In the genomic region with DNA sequence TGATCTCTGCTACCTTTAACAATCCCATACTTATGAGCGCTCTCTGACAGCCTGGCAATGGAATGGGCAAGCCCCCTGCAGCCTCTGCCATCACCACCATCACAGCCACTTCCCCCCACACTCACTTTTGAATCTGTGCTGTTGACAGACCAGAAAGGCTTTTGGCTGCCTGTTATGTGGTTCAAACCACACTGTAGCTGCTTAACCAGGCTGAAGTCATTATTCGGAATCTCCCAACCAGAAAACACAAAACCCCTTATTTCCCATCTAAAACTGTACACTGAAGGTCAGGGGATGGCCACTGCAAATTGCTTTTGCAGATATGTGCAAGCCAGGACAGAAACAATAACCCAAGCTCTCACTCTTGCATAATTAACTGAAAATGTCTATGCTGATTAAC, we compare ENCODE assay signal across 1 cellular context.
TF ChIP-seq lines count a peak whose summit lies in the region.

No MANE protein-coding gene starts in this region.

TF ChIP-seq in GM12878, 131 proteins besides CTCF, POLR2A, EP300 and RAD21 (continued from another document and continues in another):
- TF ChIP-seq, protein P1, sequence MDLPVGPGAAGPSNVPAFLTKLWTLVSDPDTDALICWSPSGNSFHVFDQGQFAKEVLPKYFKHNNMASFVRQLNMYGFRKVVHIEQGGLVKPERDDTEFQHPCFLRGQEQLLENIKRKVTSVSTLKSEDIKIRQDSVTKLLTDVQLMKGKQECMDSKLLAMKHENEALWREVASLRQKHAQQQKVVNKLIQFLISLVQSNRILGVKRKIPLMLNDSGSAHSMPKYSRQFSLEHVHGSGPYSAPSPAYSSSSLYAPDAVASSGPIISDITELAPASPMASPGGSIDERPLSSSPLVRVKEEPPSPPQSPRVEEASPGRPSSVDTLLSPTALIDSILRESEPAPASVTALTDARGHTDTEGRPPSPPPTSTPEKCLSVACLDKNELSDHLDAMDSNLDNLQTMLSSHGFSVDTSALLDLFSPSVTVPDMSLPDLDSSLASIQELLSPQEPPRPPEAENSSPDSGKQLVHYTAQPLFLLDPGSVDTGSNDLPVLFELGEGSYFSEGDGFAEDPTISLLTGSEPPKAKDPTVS (IDR thresholded peaks at IDR 0.05; ENCODE audit: low read depth, low read length) = no peak
- no peak for TF ChIP-seq NR2C1 (IDR thresholded peaks at IDR 0.05)
- TF ChIP-seq, protein P2, sequence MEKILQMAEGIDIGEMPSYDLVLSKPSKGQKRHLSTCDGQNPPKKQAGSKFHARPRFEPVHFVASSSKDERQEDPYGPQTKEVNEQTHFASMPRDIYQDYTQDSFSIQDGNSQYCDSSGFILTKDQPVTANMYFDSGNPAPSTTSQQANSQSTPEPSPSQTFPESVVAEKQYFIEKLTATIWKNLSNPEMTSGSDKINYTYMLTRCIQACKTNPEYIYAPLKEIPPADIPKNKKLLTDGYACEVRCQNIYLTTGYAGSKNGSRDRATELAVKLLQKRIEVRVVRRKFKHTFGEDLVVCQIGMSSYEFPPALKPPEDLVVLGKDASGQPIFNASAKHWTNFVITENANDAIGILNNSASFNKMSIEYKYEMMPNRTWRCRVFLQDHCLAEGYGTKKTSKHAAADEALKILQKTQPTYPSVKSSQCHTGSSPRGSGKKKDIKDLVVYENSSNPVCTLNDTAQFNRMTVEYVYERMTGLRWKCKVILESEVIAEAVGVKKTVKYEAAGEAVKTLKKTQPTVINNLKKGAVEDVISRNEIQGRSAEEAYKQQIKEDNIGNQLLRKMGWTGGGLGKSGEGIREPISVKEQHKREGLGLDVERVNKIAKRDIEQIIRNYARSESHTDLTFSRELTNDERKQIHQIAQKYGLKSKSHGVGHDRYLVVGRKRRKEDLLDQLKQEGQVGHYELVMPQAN (conservative IDR thresholded peaks at IDR 0.05) = no peak
- TF ChIP-seq MXI1 (IDR thresholded peaks at IDR 0.05; ENCODE audit: low read depth, low read length) = no peak
- TF ChIP-seq EZH2 (IDR thresholded peaks at IDR 0.05; ENCODE audit: borderline replicate concordance, control insufficient read depth, low read depth, low read length) = no peak
- no peak for TF ChIP-seq TARDBP (IDR thresholded peaks at IDR 0.05; ENCODE audit: borderline replicate concordance)
- no peak; the same call in 1 of the 2 replicates for TF ChIP-seq IRF4 (IDR thresholded peaks at IDR 0.05; ENCODE audit: low read depth, low read length)
- no peak for TF ChIP-seq SMARCA5 (IDR thresholded peaks at IDR 0.05)
- TF ChIP-seq ZNF24 (IDR thresholded peaks at IDR 0.05) = no peak
- TF ChIP-seq NR2F1 (conservative IDR thresholded peaks at IDR 0.05) = peak; percentile 82
- TF ChIP-seq LARP7 (IDR thresholded peaks at IDR 0.05) = no peak
- no peak for TF ChIP-seq NFYA (IDR thresholded peaks at IDR 0.05; ENCODE audit: borderline replicate concordance, low read depth, low read length)
- TF ChIP-seq JUND (IDR thresholded peaks at IDR 0.05; ENCODE audit: low read depth, low read length) = no peak
- no peak for TF ChIP-seq HDGF (IDR thresholded peaks at IDR 0.05)
- peak; percentile 58; the same call in 1 of the 2 replicates for TF ChIP-seq CBFB (IDR thresholded peaks at IDR 0.05; ENCODE audit: low read depth)
- TF ChIP-seq NR2C2 (IDR thresholded peaks at IDR 0.05; ENCODE audit: borderline replicate concordance, control insufficient read depth, insufficient read length, low read depth) = no peak
- TF ChIP-seq, protein P3, sequence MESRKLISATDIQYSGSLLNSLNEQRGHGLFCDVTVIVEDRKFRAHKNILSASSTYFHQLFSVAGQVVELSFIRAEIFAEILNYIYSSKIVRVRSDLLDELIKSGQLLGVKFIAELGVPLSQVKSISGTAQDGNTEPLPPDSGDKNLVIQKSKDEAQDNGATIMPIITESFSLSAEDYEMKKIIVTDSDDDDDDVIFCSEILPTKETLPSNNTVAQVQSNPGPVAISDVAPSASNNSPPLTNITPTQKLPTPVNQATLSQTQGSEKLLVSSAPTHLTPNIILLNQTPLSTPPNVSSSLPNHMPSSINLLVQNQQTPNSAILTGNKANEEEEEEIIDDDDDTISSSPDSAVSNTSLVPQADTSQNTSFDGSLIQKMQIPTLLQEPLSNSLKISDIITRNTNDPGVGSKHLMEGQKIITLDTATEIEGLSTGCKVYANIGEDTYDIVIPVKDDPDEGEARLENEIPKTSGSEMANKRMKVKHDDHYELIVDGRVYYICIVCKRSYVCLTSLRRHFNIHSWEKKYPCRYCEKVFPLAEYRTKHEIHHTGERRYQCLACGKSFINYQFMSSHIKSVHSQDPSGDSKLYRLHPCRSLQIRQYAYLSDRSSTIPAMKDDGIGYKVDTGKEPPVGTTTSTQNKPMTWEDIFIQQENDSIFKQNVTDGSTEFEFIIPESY (IDR thresholded peaks at IDR 0.05) = no peak
- TF ChIP-seq TCF7 (IDR thresholded peaks at IDR 0.05; ENCODE audit: borderline replicate concordance) = peak; percentile 30; the same call in 1 of the 2 replicates
- TF ChIP-seq GATAD2B (conservative IDR thresholded peaks at IDR 0.05; ENCODE audit: low read depth) = no peak
- no peak for TF ChIP-seq PAX8 (IDR thresholded peaks at IDR 0.05)
- peak; percentile 65 for TF ChIP-seq NBN (IDR thresholded peaks at IDR 0.05)
- TF ChIP-seq BACH1 (IDR thresholded peaks at IDR 0.05; ENCODE audit: borderline replicate concordance) = no peak
- TF ChIP-seq ZNF384 (IDR thresholded peaks at IDR 0.05; ENCODE audit: borderline replicate concordance, low read depth, low read length) = no peak
- TF ChIP-seq STAT1 (conservative IDR thresholded peaks at IDR 0.05) = no peak
- TF ChIP-seq, protein P4, sequence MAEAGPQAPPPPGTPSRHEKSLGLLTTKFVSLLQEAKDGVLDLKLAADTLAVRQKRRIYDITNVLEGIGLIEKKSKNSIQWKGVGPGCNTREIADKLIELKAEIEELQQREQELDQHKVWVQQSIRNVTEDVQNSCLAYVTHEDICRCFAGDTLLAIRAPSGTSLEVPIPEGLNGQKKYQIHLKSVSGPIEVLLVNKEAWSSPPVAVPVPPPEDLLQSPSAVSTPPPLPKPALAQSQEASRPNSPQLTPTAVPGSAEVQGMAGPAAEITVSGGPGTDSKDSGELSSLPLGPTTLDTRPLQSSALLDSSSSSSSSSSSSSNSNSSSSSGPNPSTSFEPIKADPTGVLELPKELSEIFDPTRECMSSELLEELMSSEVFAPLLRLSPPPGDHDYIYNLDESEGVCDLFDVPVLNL (IDR thresholded peaks at IDR 0.05; ENCODE audit: low read depth, low read length) = no peak
- TF ChIP-seq SREBF2 (IDR thresholded peaks at IDR 0.05; ENCODE audit: low read length) = no peak
- TF ChIP-seq, protein P5, sequence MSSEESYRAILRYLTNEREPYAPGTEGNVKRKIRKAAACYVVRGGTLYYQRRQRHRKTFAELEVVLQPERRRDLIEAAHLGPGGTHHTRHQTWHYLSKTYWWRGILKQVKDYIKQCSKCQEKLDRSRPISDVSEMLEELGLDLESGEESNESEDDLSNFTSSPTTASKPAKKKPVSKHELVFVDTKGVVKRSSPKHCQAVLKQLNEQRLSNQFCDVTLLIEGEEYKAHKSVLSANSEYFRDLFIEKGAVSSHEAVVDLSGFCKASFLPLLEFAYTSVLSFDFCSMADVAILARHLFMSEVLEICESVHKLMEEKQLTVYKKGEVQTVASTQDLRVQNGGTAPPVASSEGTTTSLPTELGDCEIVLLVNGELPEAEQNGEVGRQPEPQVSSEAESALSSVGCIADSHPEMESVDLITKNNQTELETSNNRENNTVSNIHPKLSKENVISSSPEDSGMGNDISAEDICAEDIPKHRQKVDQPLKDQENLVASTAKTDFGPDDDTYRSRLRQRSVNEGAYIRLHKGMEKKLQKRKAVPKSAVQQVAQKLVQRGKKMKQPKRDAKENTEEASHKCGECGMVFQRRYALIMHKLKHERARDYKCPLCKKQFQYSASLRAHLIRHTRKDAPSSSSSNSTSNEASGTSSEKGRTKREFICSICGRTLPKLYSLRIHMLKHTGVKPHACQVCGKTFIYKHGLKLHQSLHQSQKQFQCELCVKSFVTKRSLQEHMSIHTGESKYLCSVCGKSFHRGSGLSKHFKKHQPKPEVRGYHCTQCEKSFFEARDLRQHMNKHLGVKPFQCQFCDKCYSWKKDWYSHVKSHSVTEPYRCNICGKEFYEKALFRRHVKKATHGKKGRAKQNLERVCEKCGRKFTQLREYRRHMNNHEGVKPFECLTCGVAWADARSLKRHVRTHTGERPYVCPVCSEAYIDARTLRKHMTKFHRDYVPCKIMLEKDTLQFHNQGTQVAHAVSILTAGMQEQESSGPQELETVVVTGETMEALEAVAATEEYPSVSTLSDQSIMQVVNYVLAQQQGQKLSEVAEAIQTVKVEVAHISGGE (CRISPR knock-in tag; IDR thresholded peaks at IDR 0.05) = no peak
- no peak for TF ChIP-seq NFXL1 (IDR thresholded peaks at IDR 0.05; ENCODE audit: borderline replicate concordance)
- TF ChIP-seq, protein P6, sequence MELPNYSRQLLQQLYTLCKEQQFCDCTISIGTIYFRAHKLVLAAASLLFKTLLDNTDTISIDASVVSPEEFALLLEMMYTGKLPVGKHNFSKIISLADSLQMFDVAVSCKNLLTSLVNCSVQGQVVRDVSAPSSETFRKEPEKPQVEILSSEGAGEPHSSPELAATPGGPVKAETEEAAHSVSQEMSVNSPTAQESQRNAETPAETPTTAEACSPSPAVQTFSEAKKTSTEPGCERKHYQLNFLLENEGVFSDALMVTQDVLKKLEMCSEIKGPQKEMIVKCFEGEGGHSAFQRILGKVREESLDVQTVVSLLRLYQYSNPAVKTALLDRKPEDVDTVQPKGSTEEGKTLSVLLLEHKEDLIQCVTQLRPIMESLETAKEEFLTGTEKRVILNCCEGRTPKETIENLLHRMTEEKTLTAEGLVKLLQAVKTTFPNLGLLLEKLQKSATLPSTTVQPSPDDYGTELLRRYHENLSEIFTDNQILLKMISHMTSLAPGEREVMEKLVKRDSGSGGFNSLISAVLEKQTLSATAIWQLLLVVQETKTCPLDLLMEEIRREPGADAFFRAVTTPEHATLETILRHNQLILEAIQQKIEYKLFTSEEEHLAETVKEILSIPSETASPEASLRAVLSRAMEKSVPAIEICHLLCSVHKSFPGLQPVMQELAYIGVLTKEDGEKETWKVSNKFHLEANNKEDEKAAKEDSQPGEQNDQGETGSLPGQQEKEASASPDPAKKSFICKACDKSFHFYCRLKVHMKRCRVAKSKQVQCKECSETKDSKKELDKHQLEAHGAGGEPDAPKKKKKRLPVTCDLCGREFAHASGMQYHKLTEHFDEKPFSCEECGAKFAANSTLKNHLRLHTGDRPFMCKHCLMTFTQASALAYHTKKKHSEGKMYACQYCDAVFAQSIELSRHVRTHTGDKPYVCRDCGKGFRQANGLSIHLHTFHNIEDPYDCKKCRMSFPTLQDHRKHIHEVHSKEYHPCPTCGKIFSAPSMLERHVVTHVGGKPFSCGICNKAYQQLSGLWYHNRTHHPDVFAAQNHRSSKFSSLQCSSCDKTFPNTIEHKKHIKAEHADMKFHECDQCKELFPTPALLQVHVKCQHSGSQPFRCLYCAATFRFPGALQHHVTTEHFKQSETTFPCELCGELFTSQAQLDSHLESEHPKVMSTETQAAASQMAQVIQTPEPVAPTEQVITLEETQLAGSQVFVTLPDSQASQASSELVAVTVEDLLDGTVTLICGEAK (IDR thresholded peaks at IDR 0.05; ENCODE audit: borderline replicate concordance) = no peak
- TF ChIP-seq ZNF207 (IDR thresholded peaks at IDR 0.05; ENCODE audit: borderline replicate concordance) = no peak
- 0 out of 2 replicates have a peak, but pooled peaks have one; percentile 29 for TF ChIP-seq ZNF217 (IDR thresholded peaks at IDR 0.05)
- no peak for TF ChIP-seq ZNF622 (IDR thresholded peaks at IDR 0.05)
- peak; percentile 23; the same call in 1 of the 2 replicates for TF ChIP-seq BMI1 (IDR thresholded peaks at IDR 0.05; ENCODE audit: borderline replicate concordance)
- TF ChIP-seq SRF (IDR thresholded peaks at IDR 0.05; ENCODE audit: low read depth in 2 of 2, low read length in 2 of 2) = no peak
- TF ChIP-seq KDM1A (IDR thresholded peaks at IDR 0.05; ENCODE audit: borderline replicate concordance) = no peak
- peak; percentile 77 for TF ChIP-seq NFIC (IDR thresholded peaks at IDR 0.05; ENCODE audit: low read depth, low read length)
- TF ChIP-seq MYC (IDR thresholded peaks at IDR 0.05; ENCODE audit: insufficient read depth, insufficient read length, insufficient replicate concordance, low read length, severe bottlenecking) = no peak
- TF ChIP-seq ZNF274 (IDR thresholded peaks at IDR 0.05; ENCODE audit: insufficient read depth, insufficient read length) = no peak
- 0 out of 2 replicates have a peak, but pooled peaks have one; percentile 16 for TF ChIP-seq EED (IDR thresholded peaks at IDR 0.05; ENCODE audit: low read depth)
- TF ChIP-seq SREBF1 (IDR thresholded peaks at IDR 0.05; ENCODE audit: low read length) = no peak
- TF ChIP-seq ASH2L (IDR thresholded peaks at IDR 0.05; ENCODE audit: borderline replicate concordance, low read depth) = no peak
- TF ChIP-seq, protein P7, sequence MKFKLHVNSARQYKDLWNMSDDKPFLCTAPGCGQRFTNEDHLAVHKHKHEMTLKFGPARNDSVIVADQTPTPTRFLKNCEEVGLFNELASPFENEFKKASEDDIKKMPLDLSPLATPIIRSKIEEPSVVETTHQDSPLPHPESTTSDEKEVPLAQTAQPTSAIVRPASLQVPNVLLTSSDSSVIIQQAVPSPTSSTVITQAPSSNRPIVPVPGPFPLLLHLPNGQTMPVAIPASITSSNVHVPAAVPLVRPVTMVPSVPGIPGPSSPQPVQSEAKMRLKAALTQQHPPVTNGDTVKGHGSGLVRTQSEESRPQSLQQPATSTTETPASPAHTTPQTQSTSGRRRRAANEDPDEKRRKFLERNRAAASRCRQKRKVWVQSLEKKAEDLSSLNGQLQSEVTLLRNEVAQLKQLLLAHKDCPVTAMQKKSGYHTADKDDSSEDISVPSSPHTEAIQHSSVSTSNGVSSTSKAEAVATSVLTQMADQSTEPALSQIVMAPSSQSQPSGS (IDR thresholded peaks at IDR 0.05; ENCODE audit: low read length) = peak; percentile 37; the same call in 1 of the 2 replicates
- no peak for TF ChIP-seq ZSCAN29 (IDR thresholded peaks at IDR 0.05)
- TF ChIP-seq, protein P8, sequence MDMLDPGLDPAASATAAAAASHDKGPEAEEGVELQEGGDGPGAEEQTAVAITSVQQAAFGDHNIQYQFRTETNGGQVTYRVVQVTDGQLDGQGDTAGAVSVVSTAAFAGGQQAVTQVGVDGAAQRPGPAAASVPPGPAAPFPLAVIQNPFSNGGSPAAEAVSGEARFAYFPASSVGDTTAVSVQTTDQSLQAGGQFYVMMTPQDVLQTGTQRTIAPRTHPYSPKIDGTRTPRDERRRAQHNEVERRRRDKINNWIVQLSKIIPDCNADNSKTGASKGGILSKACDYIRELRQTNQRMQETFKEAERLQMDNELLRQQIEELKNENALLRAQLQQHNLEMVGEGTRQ (IDR thresholded peaks at IDR 0.05; ENCODE audit: borderline replicate concordance, low read depth, low read length) = no peak
- peak; percentile 17 for TF ChIP-seq MEF2B (IDR thresholded peaks at IDR 0.05; ENCODE audit: partially characterized antibody, poor library complexity, severe bottlenecking)
- TF ChIP-seq KAT2A (conservative IDR thresholded peaks at IDR 0.05; ENCODE audit: control insufficient read depth, low read depth, low read length) = no peak
- TF ChIP-seq SUPT20H (IDR thresholded peaks at IDR 0.05; ENCODE audit: borderline replicate concordance, control insufficient read depth, low read depth, low read length) = no peak
- TF ChIP-seq EGR1 (IDR thresholded peaks at IDR 0.05; ENCODE audit: borderline replicate concordance in 1 of 2, low read depth in 2 of 2, low read length in 2 of 2) = 0 out of 3 replicates have a peak, but pooled peaks of 1 of the 2 experiments have one; percentile 16
- no peak for TF ChIP-seq CBX3 (IDR thresholded peaks at IDR 0.05; ENCODE audit: borderline replicate concordance, low read depth)
- TF ChIP-seq POLR2AphosphoS5 (IDR thresholded peaks at IDR 0.05; ENCODE audit: low read length) = no peak
- TF ChIP-seq SMAD1 (IDR thresholded peaks at IDR 0.05; ENCODE audit: low read depth, partially characterized antibody) = no peak
- 0 out of 2 replicates have a peak, but pooled peaks have one; percentile 8 for TF ChIP-seq CHD2 (IDR thresholded peaks at IDR 0.05; ENCODE audit: borderline replicate concordance, low read depth, low read length)
